12 cellular contexts compared by ENCODE assay signal in genomic region chr6:218153-219018, GRCh38.
DNase-seq lines count a peak whose midpoint lies in the region; ATAC-seq and TF ChIP-seq lines count a peak whose summit lies in the region.
"Had no signal": no experiment of that assay in that cellular context is flagged by ENCODE, and none has a peak within 500 bp of the region (broad histone marks: within the 10 kb centered on the region; RNA-seq: fewer than 3 reads in every experiment).

No MANE protein-coding gene starts in this region.

- H3K4me3 ChIP-seq in HEK293 (ENCODE audit: low read depth, low read length) (no peak overlapping the region), dorsolateral prefrontal cortex (no peak overlapping the region), heart right ventricle (no peak overlapping the region)
- H3K4me3 ChIP-seq: esophagus muscularis mucosa had no signal

- H3K27ac ChIP-seq in HEK293 (ENCODE audit: extremely low read depth, low read depth, low read length) (no peak overlapping the region), dorsolateral prefrontal cortex (no peak overlapping the region), heart right ventricle (no peak overlapping the region)
- H3K27ac ChIP-seq: esophagus muscularis mucosa had no signal

- CTCF ChIA-PET in HEK293 (lab: Yijun Ruan, JAX) = interaction anchor here (0.7 to 1.2 kb wide), 5 partner anchors 10 to 1206 kb away, joined by 3 to 4 read pairs (median 4); no protein-coding TSS in a partner anchor

- intact Hi-C loops in dorsolateral prefrontal cortex (cut with DNase I) = no loop called here
- intact Hi-C loops in heart right ventricle (cut with DNase I) = loop anchor here in 1 of 10 donors (10.0 kb wide), 1 partner anchor 186 kb away; no protein-coding TSS in a partner anchor

- H3K9me3 ChIP-seq in HEK293 (ENCODE audit: control insufficient read depth, insufficient read depth, low read depth, low read length) (no peaks in the 10 kb centered on the region), heart right ventricle (peaks cover 0 to 12% (median 0%) of the 10 kb centered on the region in 11 donors)
- H3K9me3 ChIP-seq: esophagus muscularis mucosa had no signal

- no peak overlapping the region for H3K4me3 Mint-ChIP-seq in activated naive CD8-positive, alpha-beta T cell
- no peak overlapping the region for H3K4me3 Mint-ChIP-seq in activated naive CD8-positive, alpha-beta T cell treated with anti-CD3 and anti-CD28 coated beads for 36 hours
- peak overlapping the region; percentile 59 to 60 for H3K4me3 Mint-ChIP-seq in stimulated activated naive B cell treated with anti-CD40 and anti-IgM and Interleukin-4, amounts not matched to agents 10 μg/mL and 1 μg/mL and 100 μg/mL, for 72 hours
- no peak overlapping the region for H3K4me3 Mint-ChIP-seq in osteocyte (ENCODE audit: unreplicated experiment)
- H3K4me3 Mint-ChIP-seq: activated naive CD8-positive, alpha-beta T cell treated with anti-CD3 and anti-CD28 coated beads, Interleukin-2, amount 10 ng/mL, durations not matched to agents 7 days and 5 days had no signal

- no peaks in the 10 kb centered on the region for H3K36me3 ChIP-seq in HEK293 (ENCODE audit: control insufficient read depth in 2 of 2, insufficient read depth in 1 of 2, low read length in 2 of 2)
- no peaks in the 10 kb centered on the region for H3K36me3 ChIP-seq in heart right ventricle
- H3K36me3 ChIP-seq: esophagus muscularis mucosa had no signal

- 89 to 90% methylated on average over 22 of the region's 22 CpGs for WGBS in heart right ventricle, 2 donors

- TF ChIP-seq CTCF in HEK293 (tag by site-specific recombination; IDR thresholded peaks at IDR 0.05) = no peak
- TF ChIP-seq CTCF in osteocyte (IDR thresholded peaks at IDR 0.05) = no peak
- no peak for TF ChIP-seq CTCF in dorsolateral prefrontal cortex (IDR thresholded peaks at IDR 0.05 in 54 of 56, conservative IDR thresholded peaks at IDR 0.05 in 2 of 56; ENCODE audit: low read depth in 1 of 56, partially characterized antibody in 56 of 56)
- TF ChIP-seq CTCF in heart right ventricle (IDR thresholded peaks at IDR 0.05) = no peak

- H3K36me3 Mint-ChIP-seq in activated naive CD8-positive, alpha-beta T cell = no peaks in the 10 kb centered on the region
- peaks cover 2% of the 10 kb centered on the region for H3K36me3 Mint-ChIP-seq in activated naive CD8-positive, alpha-beta T cell treated with anti-CD3 and anti-CD28 coated beads for 36 hours
- H3K36me3 Mint-ChIP-seq in stimulated activated naive B cell treated with anti-CD40 and anti-IgM and Interleukin-4, amounts not matched to agents 10 μg/mL and 1 μg/mL and 100 μg/mL, for 72 hours = peaks cover 0 to 3% of the 10 kb centered on the region in 2 donors
- H3K36me3 Mint-ChIP-seq in osteocyte (ENCODE audit: unreplicated experiment) = no peaks in the 10 kb centered on the region

- ATAC-seq in HG03571 (IDR thresholded peaks at IDR 0.05; ENCODE audit: unreplicated experiment) (peak; percentile 39), heart right ventricle (no peak)
- ATAC-seq in stimulated activated naive B cell treated with anti-CD40 and anti-IgM and Interleukin-4, amounts not matched to agents 10 μg/mL and 1 μg/mL and 100 μg/mL, for 72 hours (replicated peaks) = peak; percentile 79 to 81

- peaks cover 0 to 5% (median 0%) of the 10 kb centered on the region in 45 donors for H3K27me3 ChIP-seq in dorsolateral prefrontal cortex
- peaks cover 0 to 22% (median 4%) of the 10 kb centered on the region in 7 donors for H3K27me3 ChIP-seq in heart right ventricle

- H3K9me3 Mint-ChIP-seq in activated naive CD8-positive, alpha-beta T cell (ENCODE audit: low read depth) = no peaks in the 10 kb centered on the region
- peaks cover 4% of the 10 kb centered on the region for H3K9me3 Mint-ChIP-seq in activated naive CD8-positive, alpha-beta T cell treated with anti-CD3 and anti-CD28 coated beads for 36 hours
- H3K9me3 Mint-ChIP-seq in stimulated activated naive B cell treated with anti-CD40 and anti-IgM and Interleukin-4, amounts not matched to agents 10 μg/mL and 1 μg/mL and 100 μg/mL, for 72 hours = peaks cover 3 to 8% of the 10 kb centered on the region in 2 donors
- H3K9me3 Mint-ChIP-seq in osteocyte (ENCODE audit: unreplicated experiment) = no peaks in the 10 kb centered on the region

- no peaks in the 10 kb centered on the region for H3K27me3 Mint-ChIP-seq in activated naive CD8-positive, alpha-beta T cell
- H3K27me3 Mint-ChIP-seq in activated naive CD8-positive, alpha-beta T cell treated with anti-CD3 and anti-CD28 coated beads for 36 hours = peaks cover 3% of the 10 kb centered on the region
- H3K27me3 Mint-ChIP-seq in stimulated activated naive B cell treated with anti-CD40 and anti-IgM and Interleukin-4, amounts not matched to agents 10 μg/mL and 1 μg/mL and 100 μg/mL, for 72 hours = no peaks in the 10 kb centered on the region
- H3K27me3 Mint-ChIP-seq in osteocyte (ENCODE audit: unreplicated experiment) = no peaks in the 10 kb centered on the region

- POLR2A ChIA-PET in HEK293 (lab: Yijun Ruan, JAX) = no interaction called here

- H3K4me1 Mint-ChIP-seq in activated naive CD8-positive, alpha-beta T cell (ENCODE audit: low read depth) = peaks cover 47% of the 10 kb centered on the region
- peaks cover 45% of the 10 kb centered on the region for H3K4me1 Mint-ChIP-seq in activated naive CD8-positive, alpha-beta T cell treated with anti-CD3 and anti-CD28 coated beads for 36 hours
- H3K4me1 Mint-ChIP-seq in stimulated activated naive B cell treated with anti-CD40 and anti-IgM and Interleukin-4, amounts not matched to agents 10 μg/mL and 1 μg/mL and 100 μg/mL, for 72 hours = peaks cover 50 to 76% of the 10 kb centered on the region in 2 donors
- peaks cover 15% of the 10 kb centered on the region for H3K4me1 Mint-ChIP-seq in osteocyte (ENCODE audit: unreplicated experiment)

- peak overlapping the region; percentile 10 for H3K27ac Mint-ChIP-seq in activated naive CD8-positive, alpha-beta T cell
- no peak overlapping the region for H3K27ac Mint-ChIP-seq in activated naive CD8-positive, alpha-beta T cell treated with anti-CD3 and anti-CD28 coated beads for 36 hours
- H3K27ac Mint-ChIP-seq in stimulated activated naive B cell treated with anti-CD40 and anti-IgM and Interleukin-4, amounts not matched to agents 10 μg/mL and 1 μg/mL and 100 μg/mL, for 72 hours = peak overlapping the region; percentile 95
- H3K27ac Mint-ChIP-seq in osteocyte (ENCODE audit: unreplicated experiment) = no peak overlapping the region

- no peaks in the 10 kb centered on the region for H3K4me1 ChIP-seq in HEK293 (ENCODE audit: control insufficient read depth, insufficient read depth, low read length)
- H3K4me1 ChIP-seq in heart right ventricle = peaks cover 0 to 29% (median 0%) of the 10 kb centered on the region in 9 donors
- H3K4me1 ChIP-seq: esophagus muscularis mucosa had no signal

- DNase-seq in activated naive CD8-positive, alpha-beta T cell treated with anti-CD3 and anti-CD28 coated beads for 36 hours = no peak
- DNase-seq in stimulated activated naive B cell treated with anti-CD40 and anti-IgM and Interleukin-4, amounts not matched to agents 10 μg/mL and 1 μg/mL and 100 μg/mL, for 72 hours = peak; percentile 79
- DNase-seq in osteocyte (ENCODE audit: extremely low spot score, unreplicated experiment) = no peak
- no peak for DNase-seq in dorsolateral prefrontal cortex
- no peak for DNase-seq in heart right ventricle
- DNase-seq: activated naive CD8-positive, alpha-beta T cell treated with anti-CD3 and anti-CD28 coated beads, Interleukin-2, amount 10 ng/mL, durations not matched to agents 7 days and 5 days; mammary epithelial cell; NCI-H2171 treated with DMSO at 0.1 percent for 48 hours had no signal

TF ChIP-seq in HEK293, 187 proteins besides CTCF, POLR2A, EP300 and RAD21:
- TF ChIP-seq ZNF558 (tag by site-specific recombination; IDR thresholded peaks at IDR 0.05) (no peak), ZNF792 (tag by site-specific recombination; IDR thresholded peaks at IDR 0.05) (no peak), ZNF341 (tag by site-specific recombination; IDR thresholded peaks at IDR 0.05; ENCODE audit: low read depth) (peak; percentile 62), ZBTB10 (tag by site-specific recombination; IDR thresholded peaks at IDR 0.05) (no peak), PATZ1 (tag by site-specific recombination; IDR thresholded peaks at IDR 0.05) (no peak), ZIC2 (tag by site-specific recombination; IDR thresholded peaks at IDR 0.05) (peak; percentile 45), ZNF624 (tag by site-specific recombination; IDR thresholded peaks at IDR 0.05) (no peak)

Comparison
In these comparisons a context has a peak if more than half of its experiments do, and no peak if none do; other contexts are left out.
1. H3K27ac Mint-ChIP-seq: peak in activated naive CD8-positive, alpha-beta T cell (single experiment) and stimulated activated naive B cell treated with anti-CD40 and anti-IgM and Interleukin-4, amounts not matched to agents 10 μg/mL and 1 μg/mL and 100 μg/mL, for 72 hours (single experiment); none in activated naive CD8-positive, alpha-beta T cell treated with anti-CD3 and anti-CD28 coated beads for 36 hours (single experiment) and osteocyte (single experiment).
2. H3K4me3 Mint-ChIP-seq: peak in stimulated activated naive B cell treated with anti-CD40 and anti-IgM and Interleukin-4, amounts not matched to agents 10 μg/mL and 1 μg/mL and 100 μg/mL, for 72 hours (2 of 2); none in activated naive CD8-positive, alpha-beta T cell (single experiment), activated naive CD8-positive, alpha-beta T cell treated with anti-CD3 and anti-CD28 coated beads for 36 hours (single experiment) and osteocyte (single experiment).
3. ATAC-seq: peak in HG03571 (single experiment) and stimulated activated naive B cell treated with anti-CD40 and anti-IgM and Interleukin-4, amounts not matched to agents 10 μg/mL and 1 μg/mL and 100 μg/mL, for 72 hours (2 of 2); none in heart right ventricle (0 of 8).